ENCODE assay signal across 9 cellular contexts in genomic region chr6:75566137-75566767, GRCh38.
"Had no signal": no experiment of that assay in that cellular context is flagged by ENCODE, and none has a peak within 500 bp of the region (broad histone marks: within the 10 kb centered on the region; RNA-seq: fewer than 3 reads in every experiment).

No MANE protein-coding gene starts in this region.

- H3K4me2 ChIP-seq: GM23338 had no signal

- DNase-seq: H9, HCEC 1CT, HFFc6, IMR-90, KG1 had no signal

- ATAC-seq: GM23338 had no signal

- H3K4me3 ChIP-seq: GM23338 had no signal

- H2AFZ ChIP-seq: GM23338 had no signal

- FAIRE-seq: H1, H54, HTR-8/SVneo had no signal
